ENCODE assay signal across 15 cellular contexts in the genomic region with DNA sequence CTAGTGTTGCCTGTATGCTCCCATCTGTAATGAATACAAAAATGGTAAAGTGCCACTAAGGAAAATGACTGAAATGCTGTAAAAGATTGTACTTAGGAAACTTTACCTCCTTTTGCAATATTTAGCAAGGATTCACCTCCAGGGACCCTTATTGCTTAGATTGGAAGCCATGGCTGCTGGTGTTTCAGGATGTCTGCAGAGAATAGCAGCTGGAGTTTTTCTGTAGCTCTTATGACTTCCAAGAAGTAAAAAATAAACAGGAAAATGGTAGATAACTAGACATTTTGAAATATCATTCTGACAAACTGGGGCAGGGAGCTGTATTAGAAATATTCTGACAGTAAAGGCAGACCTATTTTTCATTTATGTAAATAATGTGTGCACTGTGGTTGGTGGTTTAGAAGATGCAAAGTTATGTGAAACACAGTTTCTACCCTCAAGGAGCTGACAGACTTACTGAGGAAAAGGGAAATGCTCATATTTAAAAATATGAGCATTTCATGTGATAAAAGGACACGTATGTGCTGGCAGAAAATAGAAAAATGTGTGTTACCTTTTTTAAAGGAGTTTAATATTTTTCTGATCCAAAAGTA.
A peak's percentile ranks its signal among the peaks of the same experiment; 100 is the strongest.
DNase-seq lines count a peak whose midpoint lies in the region; ATAC-seq and FAIRE-seq lines count a peak whose summit lies in the region.
"Had no signal": no experiment of that assay in that cellular context is flagged by ENCODE, and none has a peak within 500 bp of the region (broad histone marks: within the 10 kb centered on the region; RNA-seq: fewer than 3 reads in every experiment).

No MANE protein-coding gene starts in this region.

- peak; percentile 67 for ATAC-seq in stimulated activated naive CD8-positive, alpha-beta T cell treated with anti-CD3 and anti-CD28 coated beads, Interleukin-15, amount 100 ng/mL, for 72 hours
- ATAC-seq in stimulated activated naive CD8-positive, alpha-beta T cell treated with anti-CD3 and anti-CD28 coated beads, Interleukin-15, Interleukin-2, amounts not matched to agents 100 U/mL and 50 U/mL, for 24 hours: no peak
- ATAC-seq in HG02623 (IDR thresholded peaks at IDR 0.05; ENCODE audit: unreplicated experiment) (peak; percentile 82), HG03469 (IDR thresholded peaks at IDR 0.05; ENCODE audit: unreplicated experiment) (peak; percentile 72), T-helper 17 cell (no peak)

- DNase-seq in stimulated activated naive CD8-positive, alpha-beta T cell treated with anti-CD3 and anti-CD28 coated beads, Interleukin-15, amount 100 ng/mL, for 72 hours: no peak
- DNase-seq in stimulated activated naive CD8-positive, alpha-beta T cell treated with anti-CD3 and anti-CD28 coated beads, Interleukin-15, Interleukin-2, amounts not matched to agents 100 U/mL and 50 U/mL, for 24 hours: no peak
- no peak for DNase-seq in HK-2 (ENCODE audit: unreplicated experiment)
- DNase-seq in germinal center (ENCODE audit: low spot score): no peak
- no peak for DNase-seq in T-helper 17 cell
- no peak for DNase-seq in urothelium cell line (ENCODE audit: low spot score)
- DNase-seq: activated CD4-positive, alpha-beta T cell treated with anti-CD3 and anti-CD28 coated beads for 1 hour; activated gamma-delta T cell treated with Interleukin-2 at 50 U/mL for 16 hours; cerebellar nuclear complex; NCI-H1048; NCI-H524; SK-N-SH had no signal

- no peaks in the 10 kb centered on the region for H3K27me3 Mint-ChIP-seq in stimulated activated naive CD8-positive, alpha-beta T cell treated with anti-CD3 and anti-CD28 coated beads, Interleukin-15, amount 100 ng/mL, for 72 hours
- no peaks in the 10 kb centered on the region for H3K27me3 Mint-ChIP-seq in T-helper 17 cell

- no peaks in the 10 kb centered on the region for H3K9me3 Mint-ChIP-seq in stimulated activated naive CD8-positive, alpha-beta T cell treated with anti-CD3 and anti-CD28 coated beads, Interleukin-15, amount 100 ng/mL, for 72 hours

- no peaks in the 10 kb centered on the region for H3K9me3 ChIP-seq in T-helper 17 cell (ENCODE audit: control insufficient read depth, low read length, poor library complexity, severe bottlenecking)
- H3K9me3 ChIP-seq: SK-N-SH had no signal

- peak overlapping the region in 1 of 2 donors; percentile 34 for H3K27ac Mint-ChIP-seq in stimulated activated naive CD8-positive, alpha-beta T cell treated with anti-CD3 and anti-CD28 coated beads, Interleukin-15, amount 100 ng/mL, for 72 hours
- H3K27ac Mint-ChIP-seq in T-helper 17 cell: no peak overlapping the region

- H3K4me1 Mint-ChIP-seq in stimulated activated naive CD8-positive, alpha-beta T cell treated with anti-CD3 and anti-CD28 coated beads, Interleukin-15, amount 100 ng/mL, for 72 hours: no peaks in the 10 kb centered on the region
- peaks cover 5% of the 10 kb centered on the region for H3K4me1 Mint-ChIP-seq in T-helper 17 cell

- FAIRE-seq in urothelium cell line (lab: Jason Lieb, UNC): no peak
- FAIRE-seq: keratinocyte had no signal

- H3K4me3 Mint-ChIP-seq in stimulated activated naive CD8-positive, alpha-beta T cell treated with anti-CD3 and anti-CD28 coated beads, Interleukin-15, amount 100 ng/mL, for 72 hours: no peak overlapping the region
- no peak overlapping the region for H3K4me3 Mint-ChIP-seq in T-helper 17 cell

- peaks cover 12% of the 10 kb centered on the region for H3K36me3 Mint-ChIP-seq in T-helper 17 cell (ENCODE audit: low read depth)

Comparison
In these comparisons a context has a peak if more than half of its experiments do, and no peak if none do; other contexts are left out.
1. ATAC-seq: peak in stimulated activated naive CD8-positive, alpha-beta T cell treated with anti-CD3 and anti-CD28 coated beads, Interleukin-15, amount 100 ng/mL, for 72 hours (single experiment), HG02623 (single experiment) and HG03469 (single experiment); none in stimulated activated naive CD8-positive, alpha-beta T cell treated with anti-CD3 and anti-CD28 coated beads, Interleukin-15, Interleukin-2, amounts not matched to agents 100 U/mL and 50 U/mL, for 24 hours (single experiment) and T-helper 17 cell (single experiment).